ENCODE assay signal across 24 cellular contexts in genomic region chr1:216807696-216808095, GRCh38.
"Had no signal": no experiment of that assay in that cellular context is flagged by ENCODE, and none has a peak within 500 bp of the region (broad histone marks: within the 10 kb centered on the region; RNA-seq: fewer than 3 reads in every experiment).

No MANE protein-coding gene starts in this region.

- H3K27me3 ChIP-seq: right lobe of liver, stomach, suprapubic skin, transverse colon, uterus had no signal

- H3K4me3 ChIP-seq: coronary artery, right lobe of liver, stomach, suprapubic skin, transverse colon, uterus had no signal

- DNase-seq: activated CD4-positive, alpha-beta memory T cell treated with anti-CD3 and anti-CD28 coated beads for 36 hours; activated CD4-positive, alpha-beta T cell treated with anti-CD3 and anti-CD28 coated beads for 4 hours; activated CD4-positive, CD25-positive, alpha-beta regulatory T cell; activated gamma-delta T cell; activated T-cell treated with anti-CD3 and anti-CD28 coated beads, Interleukin-2, amount 50 U/mL, for 48 hours; aorta; cerebellar nuclear complex; endodermal cell; nucleus accumbens; right lobe of liver; small intestine; stimulated activated CD4-positive, alpha-beta T cell treated with anti-CD3 and anti-CD28 coated beads, Interleukin-2, amount 100 ng/mL, for 24 hours; stomach; SW 1271; T-helper 17 cell; transverse colon; uterus had no signal

- H3K27ac Mint-ChIP-seq: activated CD4-positive, alpha-beta memory T cell treated with anti-CD3 and anti-CD28 coated beads for 36 hours; activated naive CD4-positive, alpha-beta T cell treated with anti-CD3 and anti-CD28 coated beads, Interleukin-2, amount 50 U/mL, for 72 hours; endodermal cell; memory B cell; stimulated activated effector memory CD8-positive, alpha-beta T cell treated with anti-CD3 and anti-CD28 coated beads, Interleukin-12 subunit alpha, Interleukin-12 subunit beta, amount 100 ng/mL, for 72 hours; T-helper 17 cell had no signal

- H3K9me3 ChIP-seq: right lobe of liver, stomach, suprapubic skin, transverse colon, uterus had no signal

- H3K36me3 Mint-ChIP-seq: activated CD4-positive, alpha-beta memory T cell treated with anti-CD3 and anti-CD28 coated beads for 36 hours; activated naive CD4-positive, alpha-beta T cell treated with anti-CD3 and anti-CD28 coated beads, Interleukin-2, amount 50 U/mL, for 72 hours; memory B cell; stimulated activated effector memory CD8-positive, alpha-beta T cell treated with anti-CD3 and anti-CD28 coated beads, Interleukin-12 subunit alpha, Interleukin-12 subunit beta, amount 100 ng/mL, for 72 hours had no signal

- H3K9ac ChIP-seq: parathyroid adenoma had no signal

- H3K4me3 Mint-ChIP-seq: activated CD4-positive, alpha-beta memory T cell treated with anti-CD3 and anti-CD28 coated beads for 36 hours; endodermal cell; memory B cell; stimulated activated effector memory CD8-positive, alpha-beta T cell treated with anti-CD3 and anti-CD28 coated beads, Interleukin-12 subunit alpha, Interleukin-12 subunit beta, amount 100 ng/mL, for 72 hours; T-helper 17 cell had no signal

- H3K27me3 Mint-ChIP-seq: activated CD4-positive, alpha-beta memory T cell treated with anti-CD3 and anti-CD28 coated beads for 36 hours; memory B cell; T-helper 17 cell had no signal

- H2AFZ ChIP-seq: parathyroid adenoma had no signal

- H3K4me1 Mint-ChIP-seq: memory B cell; stimulated activated effector memory CD8-positive, alpha-beta T cell treated with anti-CD3 and anti-CD28 coated beads, Interleukin-12 subunit alpha, Interleukin-12 subunit beta, amount 100 ng/mL, for 72 hours; T-helper 17 cell had no signal

- H3K27ac ChIP-seq: coronary artery, epithelial cell of prostate, parathyroid adenoma, right lobe of liver, stomach, suprapubic skin, transverse colon, uterus had no signal

- H3K4me1 ChIP-seq: parathyroid adenoma, right lobe of liver, stomach, suprapubic skin, transverse colon, uterus had no signal

- H3K9me3 Mint-ChIP-seq: activated CD4-positive, alpha-beta memory T cell treated with anti-CD3 and anti-CD28 coated beads for 36 hours; endodermal cell; memory B cell; stimulated activated effector memory CD8-positive, alpha-beta T cell treated with anti-CD3 and anti-CD28 coated beads, Interleukin-12 subunit alpha, Interleukin-12 subunit beta, amount 100 ng/mL, for 72 hours had no signal

- H3K36me3 ChIP-seq: right lobe of liver, stomach, suprapubic skin, transverse colon, uterus had no signal
